In genomic region chr1:31587720-31588423, GRCh38 we compare ENCODE assay signal across 8 cellular contexts. TPM values are rescaled to one million over a fixed set of nuclear protein-coding genes. Genes with fewer than 3 reads are reported as not detected.
DNase-seq lines count a peak whose midpoint lies in the region; ATAC-seq and TF ChIP-seq lines count a peak whose summit lies in the region.

No MANE protein-coding gene starts in this region.

- DNase-seq in CD14-positive monocyte (ENCODE audit: low spot score) (peak; percentile 66), HEK293T (ENCODE audit: extremely low spot score) (peak; percentile 79), SJCRH30 (peak; percentile 41 to 53), hepatic stellate cell (ENCODE audit: low spot score) (peak; percentile 66), epidermal melanocyte (ENCODE audit: insufficient read length, low spot score) (no peak), hippocampal formation (lab: John Stamatoyannopoulos, UW) (no peak)
- peak; percentile 73 for DNase-seq in activated naive CD8-positive, alpha-beta T cell treated with anti-CD3 and anti-CD28 coated beads, Interleukin-2, amount 50 U/mL, for 24 hours

- H3K27ac ChIP-seq in SJCRH30 = no peak overlapping the region
- peak overlapping the region; percentile 65 for H3K27ac ChIP-seq in skeletal muscle tissue (ENCODE audit: low read depth, low read length)

- peak overlapping the region in 1 of 3 donors; percentile 70 for H3K9ac ChIP-seq in skeletal muscle tissue (ENCODE audit: low read depth in 1 of 3, low read length in 3 of 3)

- H3K27ac Mint-ChIP-seq in CD14-positive monocyte = peak overlapping the region in 1 of 7 donors; percentile 68
- no peak overlapping the region for H3K27ac Mint-ChIP-seq in activated naive CD8-positive, alpha-beta T cell treated with anti-CD3 and anti-CD28 coated beads, Interleukin-2, amount 50 U/mL, for 24 hours

- TF ChIP-seq CTCF in CD14-positive monocyte (IDR thresholded peaks at IDR 0.05) = peak; percentile 78

- H3K4me3 ChIP-seq in SJCRH30 (no peak overlapping the region), skeletal muscle tissue (ENCODE audit: low read length in 3 of 3) (no peak overlapping the region)

- H3K36me3 Mint-ChIP-seq in CD14-positive monocyte = no peaks in the 10 kb centered on the region
- no peaks in the 10 kb centered on the region for H3K36me3 Mint-ChIP-seq in activated naive CD8-positive, alpha-beta T cell treated with anti-CD3 and anti-CD28 coated beads, Interleukin-2, amount 50 U/mL, for 24 hours (ENCODE audit: low read depth)

- no peaks in the 10 kb centered on the region for H3K9me3 ChIP-seq in SJCRH30 (replicated peaks)
- no peaks in the 10 kb centered on the region for H3K9me3 ChIP-seq in skeletal muscle tissue (ENCODE audit: control insufficient read depth in 3 of 3, low read length in 3 of 3)

- H3K4me3 Mint-ChIP-seq in CD14-positive monocyte = peak overlapping the region in 1 of 2 donors; percentile 55
- H3K4me3 Mint-ChIP-seq in activated naive CD8-positive, alpha-beta T cell treated with anti-CD3 and anti-CD28 coated beads, Interleukin-2, amount 50 U/mL, for 24 hours = no peak overlapping the region

- intact Hi-C loops in CD14-positive monocyte (cut with micrococcal nuclease) = no loop called here

- no peaks in the 10 kb centered on the region for H3K36me3 ChIP-seq in SJCRH30
- H3K36me3 ChIP-seq in skeletal muscle tissue (ENCODE audit: control insufficient read depth in 3 of 3, insufficient read depth in 3 of 3, low read length in 3 of 3) = peaks cover 0 to 13% (median 7%) of the 10 kb centered on the region in 3 donors

- CTCF ChIA-PET in HEK293T (lab: Yijun Ruan, JAX) = interaction anchor here (0.8 to 1.1 kb wide), 4 partner anchors 9 to 31 kb away, joined by 3 to 4 read pairs (median 4); no protein-coding TSS in a partner anchor

- H3K4me1 ChIP-seq in SJCRH30 (peaks cover 37% of the 10 kb centered on the region), skeletal muscle tissue (ENCODE audit: control insufficient read depth in 3 of 3, insufficient read depth in 3 of 3, low read length in 3 of 3) (peaks cover 33 to 52% (median 46%) of the 10 kb centered on the region in 3 donors)

- peaks cover 10% of the 10 kb centered on the region for H3K4me1 Mint-ChIP-seq in CD14-positive monocyte
- peaks cover 2% of the 10 kb centered on the region for H3K4me1 Mint-ChIP-seq in activated naive CD8-positive, alpha-beta T cell treated with anti-CD3 and anti-CD28 coated beads, Interleukin-2, amount 50 U/mL, for 24 hours

- no peaks in the 10 kb centered on the region for H3K27me3 ChIP-seq in SJCRH30
- peaks cover 0 to 16% (median 6%) of the 10 kb centered on the region in 3 donors for H3K27me3 ChIP-seq in skeletal muscle tissue (ENCODE audit: control insufficient read depth in 3 of 3, insufficient read depth in 3 of 3, low read length in 3 of 3)

- POLR2A ChIA-PET in HEK293T (lab: Yijun Ruan, JAX) = no interaction called here

- H3K27me3 Mint-ChIP-seq in CD14-positive monocyte (ENCODE audit: low read depth in 3 of 3) = peaks cover 15 to 42% (median 29%) of the 10 kb centered on the region in 3 donors
- peaks cover 20% of the 10 kb centered on the region for H3K27me3 Mint-ChIP-seq in activated naive CD8-positive, alpha-beta T cell treated with anti-CD3 and anti-CD28 coated beads, Interleukin-2, amount 50 U/mL, for 24 hours

- peak; percentile 35 for ATAC-seq in activated naive CD8-positive, alpha-beta T cell treated with anti-CD3 and anti-CD28 coated beads, Interleukin-2, amount 50 U/mL, for 24 hours

- H3K9me3 Mint-ChIP-seq in CD14-positive monocyte = peaks cover 0 to 4% (median 0%) of the 10 kb centered on the region in 7 donors
- no peaks in the 10 kb centered on the region for H3K9me3 Mint-ChIP-seq in activated naive CD8-positive, alpha-beta T cell treated with anti-CD3 and anti-CD28 coated beads, Interleukin-2, amount 50 U/mL, for 24 hours

TF ChIP-seq in HEK293T, 16 proteins besides CTCF, POLR2A, EP300 and RAD21:
- TF ChIP-seq HDGF (IDR thresholded peaks at IDR 0.05; ENCODE audit: borderline replicate concordance) (no peak), CTBP1 (IDR thresholded peaks at IDR 0.05; ENCODE audit: borderline replicate concordance) (no peak), L3MBTL2 (conservative IDR thresholded peaks at IDR 0.05) (no peak), BHLHE40 (IDR thresholded peaks at IDR 0.05; ENCODE audit: borderline replicate concordance) (no peak), FOXA1 (IDR thresholded peaks at IDR 0.05) (no peak), FOXK2 (IDR thresholded peaks at IDR 0.05) (no peak), TARDBP (IDR thresholded peaks at IDR 0.05) (no peak), SP1 (IDR thresholded peaks at IDR 0.05) (no peak), ARNT (IDR thresholded peaks at IDR 0.05) (no peak), ZNF384 (IDR thresholded peaks at IDR 0.05) (no peak)
- TF ChIP-seq, protein P1, sequence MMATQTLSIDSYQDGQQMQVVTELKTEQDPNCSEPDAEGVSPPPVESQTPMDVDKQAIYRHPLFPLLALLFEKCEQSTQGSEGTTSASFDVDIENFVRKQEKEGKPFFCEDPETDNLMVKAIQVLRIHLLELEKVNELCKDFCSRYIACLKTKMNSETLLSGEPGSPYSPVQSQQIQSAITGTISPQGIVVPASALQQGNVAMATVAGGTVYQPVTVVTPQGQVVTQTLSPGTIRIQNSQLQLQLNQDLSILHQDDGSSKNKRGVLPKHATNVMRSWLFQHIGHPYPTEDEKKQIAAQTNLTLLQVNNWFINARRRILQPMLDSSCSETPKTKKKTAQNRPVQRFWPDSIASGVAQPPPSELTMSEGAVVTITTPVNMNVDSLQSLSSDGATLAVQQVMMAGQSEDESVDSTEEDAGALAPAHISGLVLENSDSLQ (IDR thresholded peaks at IDR 0.05) = no peak

RNA-seq across cellular contexts. Expression of gene TINAGL1, which starts 11.6 kb away (rescaled TPM):
- polyA plus RNA-seq in CD14-positive monocyte = not detected
- 0.56 and 1.2 TPM in 2 replicates for total RNA-seq in SJCRH30 (2014; rRNA removed; shearing (Covaris generic))
- 17.2 TPM for total RNA-seq in skeletal muscle tissue

RNA-seq across cellular contexts. Expression of gene HCRTR1, which starts 29.6 kb away (rescaled TPM):
- not detected for polyA plus RNA-seq in CD14-positive monocyte
- not detected in 2 replicates for total RNA-seq in SJCRH30 (2014; rRNA removed; shearing (Covaris generic))
- not detected for total RNA-seq in skeletal muscle tissue

RNA-seq across cellular contexts. Expression of gene PEF1, which starts 56.8 kb away (rescaled TPM):
- polyA plus RNA-seq in CD14-positive monocyte = 10 to 100 TPM; 70.7 to 81.7 TPM
- 64.8 and 72.3 TPM in 2 replicates for total RNA-seq in SJCRH30 (2014; rRNA removed; shearing (Covaris generic))
- 44.9 TPM for total RNA-seq in skeletal muscle tissue

Comparison
In these comparisons a context has a peak if more than half of its experiments do, and no peak if none do; other contexts are left out.
1. DNase-seq: peak in CD14-positive monocyte (single experiment), HEK293T (single experiment), SJCRH30 (2 of 2), activated naive CD8-positive, alpha-beta T cell treated with anti-CD3 and anti-CD28 coated beads, Interleukin-2, amount 50 U/mL, for 24 hours (single experiment) and hepatic stellate cell (single experiment); none in epidermal melanocyte (single experiment) and hippocampal formation (0 of 2).